Comparison of ENCODE assay signal across 16 cellular contexts in the genomic region with DNA sequence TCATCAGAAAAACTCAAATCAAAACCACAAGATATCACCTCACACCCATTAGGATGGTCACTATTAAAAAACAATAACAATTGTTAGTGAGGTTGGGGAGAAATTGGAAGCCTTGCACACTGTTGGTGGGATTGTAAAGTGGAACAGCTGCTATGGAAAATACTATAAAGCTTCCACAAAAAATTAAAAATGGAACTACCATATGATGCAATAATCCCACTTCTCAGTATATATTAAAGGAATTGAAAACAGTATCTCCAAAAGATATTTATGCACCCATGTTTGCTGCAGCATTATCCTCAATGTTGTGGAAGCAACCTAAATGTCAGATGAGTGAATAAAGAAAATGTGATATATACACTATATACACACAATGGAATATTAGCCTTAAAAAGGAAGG. TPM values are rescaled to one million over a fixed set of nuclear protein-coding genes. Genes with fewer than 3 reads are reported as not detected.
DNase-seq lines count a peak whose midpoint lies in the region; ATAC-seq, FAIRE-seq and TF ChIP-seq lines count a peak whose summit lies in the region.
"Had no signal": no experiment of that assay in that cellular context is flagged by ENCODE, and none has a peak within 500 bp of the region (broad histone marks: within the 10 kb centered on the region; RNA-seq: fewer than 3 reads in every experiment).

No MANE protein-coding gene starts in this region.

- no peak for TF ChIP-seq EP300 in H1 (IDR thresholded peaks at IDR 0.05; ENCODE audit: borderline replicate concordance in 1 of 2, low read depth in 2 of 2, low read length in 2 of 2)

- no peak overlapping the region for H3K56ac ChIP-seq in IMR-90 (ENCODE audit: extremely low read depth, insufficient read depth, low read length)
- no peak overlapping the region for H3K56ac ChIP-seq in H1 (replicated peaks; ENCODE audit: insufficient read length, low read depth, low read length)

- no peak overlapping the region for H3K4ac ChIP-seq in IMR-90 (ENCODE audit: low read depth, low read length)
- H3K4ac ChIP-seq in H1 (replicated peaks; ENCODE audit: insufficient read length, low read depth, low read length): no peak overlapping the region

- no peak overlapping the region for H4K91ac ChIP-seq in IMR-90 (ENCODE audit: insufficient read depth, low read depth, low read length)
- H4K91ac ChIP-seq in H1 (replicated peaks; ENCODE audit: insufficient read length, low read length): no peak overlapping the region

- no peaks in the 10 kb centered on the region for H3K79me2 ChIP-seq in H1 (ENCODE audit: control insufficient read depth in 1 of 2, insufficient read depth in 2 of 2, low read length in 2 of 2)

- H3K4me3 ChIP-seq in IMR-90 (ENCODE audit: insufficient read depth, low read depth, low read length): no peak overlapping the region
- no peak overlapping the region for H3K4me3 ChIP-seq in Panc1 (ENCODE audit: low read depth in 2 of 2, low read length in 2 of 2)
- no peak overlapping the region for H3K4me3 ChIP-seq in H1 (ENCODE audit: extremely low read depth in 1 of 4, insufficient read depth in 2 of 4, low read depth in 3 of 4, low read length in 4 of 4)
- H3K4me3 ChIP-seq: GM12878, HAP-1 had no signal

- no peak overlapping the region for H2AFZ ChIP-seq in IMR-90 (replicated peaks; ENCODE audit: low read length, poor library complexity)
- H2AFZ ChIP-seq in H1 (ENCODE audit: low read length): no peak overlapping the region

- peak; percentile 52 for DNase-seq in CD1c-positive myeloid dendritic cell (ENCODE audit: extremely low spot score)
- DNase-seq in IMR-90: no peak
- no peak for DNase-seq in Panc1 (ENCODE audit: low read depth, low spot score)
- no peak for DNase-seq in H1 (ENCODE audit: low read depth in 1 of 2, low spot score in 2 of 2)
- DNase-seq in activated CD4-positive, CD25-positive, alpha-beta regulatory T cell treated with anti-CD3 and anti-CD28 coated beads, Interleukin-2, amount 50 U/mL, for 72 hours: no peak
- no peak for DNase-seq in stimulated activated naive CD8-positive, alpha-beta T cell treated with anti-CD3 and anti-CD28 coated beads, Interleukin-15, Interleukin-2, amounts not matched to agents 100 U/mL and 50 U/mL, for 24 hours
- DNase-seq: AML-193; CD4-positive, alpha-beta memory T cell; DND-41; EL had no signal

- H3K36me3 ChIP-seq in IMR-90 (ENCODE audit: control insufficient read depth, insufficient read depth, low read length) (no peaks in the 10 kb centered on the region), Panc1 (ENCODE audit: control insufficient read depth, insufficient read depth, low read length) (no peaks in the 10 kb centered on the region), H1 (ENCODE audit: control insufficient read depth in 2 of 4, insufficient read depth in 4 of 4, low read length in 3 of 4) (no peaks in the 10 kb centered on the region)
- H3K36me3 ChIP-seq: HAP-1 had no signal

- H4K5ac ChIP-seq in IMR-90 (ENCODE audit: low read depth, low read length) (no peak overlapping the region), H1 (ENCODE audit: insufficient read length, low read depth, low read length) (no peak overlapping the region)

- H2BK15ac ChIP-seq in IMR-90 (ENCODE audit: low read depth, low read length) (no peak overlapping the region), H1 (ENCODE audit: low read length) (no peak overlapping the region)

- peaks cover 9% of the 10 kb centered on the region; the same call in 1 of the 2 replicates for H3K27me3 ChIP-seq in IMR-90 (ENCODE audit: control insufficient read depth, insufficient read depth, low read length)
- no peaks in the 10 kb centered on the region for H3K27me3 ChIP-seq in Panc1 (ENCODE audit: control insufficient read depth, insufficient read depth, low read length)
- H3K27me3 ChIP-seq in H1 (replicated peaks in 1 of 4; ENCODE audit: control insufficient read depth in 3 of 4, extremely low read depth in 1 of 4, insufficient read depth in 3 of 4, low read length in 3 of 4): no peaks in the 10 kb centered on the region

- H3K79me1 ChIP-seq in IMR-90 (ENCODE audit: low read depth in 1 of 2, low read length in 2 of 2): no peaks in the 10 kb centered on the region
- H3K79me1 ChIP-seq in H1 (ENCODE audit: low read depth, low read length): no peaks in the 10 kb centered on the region

- H4K20me1 ChIP-seq in IMR-90 (ENCODE audit: insufficient read depth, low read length): no peaks in the 10 kb centered on the region
- H4K20me1 ChIP-seq in H1 (replicated peaks in 1 of 2; ENCODE audit: control insufficient read depth in 1 of 2, insufficient read depth in 2 of 2, low read length in 2 of 2): no peaks in the 10 kb centered on the region

- dilution Hi-C loops in IMR-90 (cut with HindIII; ENCODE audit: low sequenced_read_pairs, unreplicated experiment): no loop called here

- H2BK12ac ChIP-seq in H1 (ENCODE audit: low read depth, low read length): no peak overlapping the region

- CTCF ChIA-PET in IMR-90 (lab: Yijun Ruan, JAX): no interaction called here
- CTCF ChIA-PET in Panc1 (lab: Charles Lee): no interaction called here
- CTCF ChIA-PET in H1 (lab: Charles Lee; ENCODE audit: partially characterized antibody): no interaction called here

- intact Hi-C loops in IMR-90 (cut with micrococcal nuclease): no loop called here
- intact Hi-C loops in Panc1 (cut with micrococcal nuclease; ENCODE audit: unreplicated experiment): no loop called here

- no peak overlapping the region for H2AK5ac ChIP-seq in IMR-90 (ENCODE audit: low read depth, low read length)
- no peak overlapping the region for H2AK5ac ChIP-seq in H1 (ENCODE audit: low read depth, low read length)

- in situ Hi-C loops in IMR-90 (cut with MboI; ENCODE audit: low sequenced_read_pairs) (no loop called here), Panc1 (cut with HindIII; ENCODE audit: low pct_unique_long_range_greater_than_20kb, low sequenced_read_pairs) (no loop called here)

- H2AK9ac ChIP-seq in IMR-90 (replicated peaks; ENCODE audit: low read depth, low read length, poor library complexity): no peak overlapping the region

- BruUV-seq in IMR-90 (replicated peaks; lab: Mats Ljungman, UMichigan) (no TSS peak), Panc1 (replicated peaks; lab: Mats Ljungman, UMichigan) (no TSS peak)

- H3K14ac ChIP-seq in IMR-90 (replicated peaks; ENCODE audit: low read depth, low read length) (no peak overlapping the region), H1 (ENCODE audit: insufficient read length) (no peak overlapping the region)

- no peak overlapping the region for H2BK5ac ChIP-seq in IMR-90 (ENCODE audit: low read depth, low read length, poor library complexity, severe bottlenecking)
- H2BK5ac ChIP-seq in H1 (ENCODE audit: low read depth, low read length): no peak overlapping the region

- H2BK20ac ChIP-seq in IMR-90 (ENCODE audit: low read depth, low read length): no peak overlapping the region
- no peak overlapping the region for H2BK20ac ChIP-seq in H1 (ENCODE audit: low read length)

- H3K18ac ChIP-seq in IMR-90 (ENCODE audit: low read depth, low read length): no peak overlapping the region
- no peak overlapping the region for H3K18ac ChIP-seq in H1 (ENCODE audit: extremely low read depth, low read length)

- no peaks in the 10 kb centered on the region for H3K9me1 ChIP-seq in IMR-90 (ENCODE audit: insufficient read depth, low read length)

- H3K23ac ChIP-seq in IMR-90 (ENCODE audit: low read depth, low read length): no peak overlapping the region
- no peak overlapping the region for H3K23ac ChIP-seq in H1 (ENCODE audit: insufficient read length)

- H3K27ac ChIP-seq in IMR-90 (ENCODE audit: insufficient read depth, low read length): no peak overlapping the region
- H3K27ac ChIP-seq in Panc1 (ENCODE audit: low read length): 0 out of 2 replicates have a peak overlapping the region, but pooled peaks have one; percentile 64
- H3K27ac ChIP-seq in H1 (ENCODE audit: low read depth, low read length): no peak overlapping the region
- H3K27ac ChIP-seq: C4-2B had no signal

- no peak for FAIRE-seq in H1 (lab: Jason Lieb, UNC)
- FAIRE-seq: GM12878 had no signal

- TF ChIP-seq CTCF in IMR-90 (conservative IDR thresholded peaks at IDR 0.05; ENCODE audit: low read depth, low read length) (no peak), Panc1 (IDR thresholded peaks at IDR 0.05) (no peak), H1 (IDR thresholded peaks at IDR 0.05; ENCODE audit: control extremely low read depth in 1 of 3, insufficient read depth in 1 of 3, low read depth in 1 of 3, low read length in 3 of 3) (no peak)

- H4K8ac ChIP-seq in IMR-90 (ENCODE audit: low read depth in 2 of 2, low read length in 2 of 2) (no peak overlapping the region), H1 (ENCODE audit: extremely low read depth, insufficient read depth, low read length) (no peak overlapping the region)

- H3K23me2 ChIP-seq in H1 (ENCODE audit: low read depth, low read length): no peaks in the 10 kb centered on the region

- H2BK120ac ChIP-seq in IMR-90 (ENCODE audit: low read depth, low read length) (no peak overlapping the region), H1 (replicated peaks; ENCODE audit: low read depth, low read length) (no peak overlapping the region)

- TF ChIP-seq RAD21 in IMR-90 (IDR thresholded peaks at IDR 0.05; ENCODE audit: low read length): no peak
- TF ChIP-seq RAD21 in H1 (IDR thresholded peaks at IDR 0.05 in 1 of 2, conservative IDR thresholded peaks at IDR 0.05 in 1 of 2; ENCODE audit: low read depth in 2 of 2, low read length in 2 of 2): no peak

- H3K4me1 ChIP-seq in IMR-90 (ENCODE audit: control insufficient read depth, insufficient read depth, low read length) (peaks cover 6% of the 10 kb centered on the region), Panc1 (ENCODE audit: control insufficient read depth, insufficient read depth, low read length) (peaks cover 31% of the 10 kb centered on the region), H1 (replicated peaks in 1 of 4; ENCODE audit: control insufficient read depth in 3 of 4, insufficient read depth in 4 of 4, low read length in 3 of 4) (no peaks in the 10 kb centered on the region; a peak in 1 of 7 replicates)
- H3K4me1 ChIP-seq: HAP-1 had no signal

- no peak overlapping the region for H3K9ac ChIP-seq in IMR-90 (ENCODE audit: low read depth, low read length)
- H3K9ac ChIP-seq in H1 (replicated peaks in 1 of 4; ENCODE audit: extremely low read depth in 1 of 4, low read depth in 3 of 4, low read length in 3 of 4): no peak overlapping the region

- TF ChIP-seq POLR2A in IMR-90 (IDR thresholded peaks at IDR 0.05; ENCODE audit: low read depth, low read length) (no peak), H1 (IDR thresholded peaks at IDR 0.05; ENCODE audit: control extremely low read depth in 1 of 2, low read depth in 2 of 2, low read length in 2 of 2) (no peak)

- H3K4me2 ChIP-seq in IMR-90 (ENCODE audit: low read depth, low read length) (no peak overlapping the region), H1 (ENCODE audit: insufficient read depth in 1 of 2, low read depth in 2 of 2, low read length in 2 of 2) (no peak overlapping the region)

- POLR2A ChIA-PET in IMR-90 (lab: Charles Lee; ENCODE audit: unreplicated experiment) (no interaction called here), Panc1 (lab: Charles Lee) (no interaction called here), H1 (lab: Charles Lee; ENCODE audit: partially characterized antibody) (no interaction called here)

- H3K9me3 ChIP-seq in IMR-90 (ENCODE audit: control insufficient read depth, insufficient read depth, low read length): no peaks in the 10 kb centered on the region
- H3K9me3 ChIP-seq in Panc1 (ENCODE audit: control insufficient read depth, insufficient read depth, low read depth, low read length): no peaks in the 10 kb centered on the region
- no peaks in the 10 kb centered on the region for H3K9me3 ChIP-seq in H1 (ENCODE audit: insufficient read depth in 2 of 2, low read depth in 1 of 2, low read length in 1 of 2)
- H3K9me3 ChIP-seq: HAP-1 had no signal

- ATAC-seq in IMR-90 (ENCODE audit: low read depth) (no peak), Panc1 (no peak), GM21786 (IDR thresholded peaks at IDR 0.05; ENCODE audit: unreplicated experiment) (no peak)
- ATAC-seq in stimulated activated naive CD8-positive, alpha-beta T cell treated with anti-CD3 and anti-CD28 coated beads, Interleukin-15, Interleukin-2, amounts not matched to agents 100 U/mL and 50 U/mL, for 24 hours: no peak
- ATAC-seq: GM12878 had no signal

RNA-seq across cellular contexts. Expression of gene ADRA1B, which starts 14.5 kb away (rescaled TPM):
- total RNA-seq in IMR-90 (2012; rRNA removed) (0.18 and 0.56 TPM in 2 replicates), Panc1 (2021; ENCODE audit: unreplicated experiment) (8.3 TPM)
- polyA plus RNA-seq in IMR-90 (2012; rRNA removed) (1.5 and 1.6 TPM in 2 replicates), H1 (2011; rRNA removed) (0.08 TPM in 1 of 2 replicates, not detected in the other)
- 0.76 and 1.5 TPM in 2 replicates for polyA plus RNA-seq in IMR-90 (2012; cell fraction: cytosol; rRNA removed)
- polyA plus RNA-seq in IMR-90 (2012; cell fraction: nucleus; rRNA removed; ENCODE audit: low replicate concordance): 0.54 and 1.4 TPM in 2 replicates
- 13.6 TPM for polyA plus RNA-seq in Panc1 (2012; ENCODE audit: insufficient read length)
- not detected in 2 replicates for total RNA-seq in H1 (2021; fragmentation: NEBNext Ultra II Directional; extraction: Animal tissue kit (Norgen Biotek cat#: 25700))
- polyA plus RNA-seq in H1 (2011; cell fraction: cytosol; rRNA removed): not detected
- polyA plus RNA-seq in H1 (2011; cell fraction: nucleus; rRNA removed): 0.04 TPM
- polyA plus RNA-seq in H1 (2012, experiment 1 of 2): not detected in 4 replicates
- not detected for polyA plus RNA-seq in H1 (2012, experiment 2 of 2)
- not detected for polyA plus RNA-seq in H1 (2013, experiment 1 of 2)
- 0.11 TPM for polyA plus RNA-seq in H1 (2013, experiment 2 of 2)
- 0.09 and 0.22 TPM in 2 replicates for polyA minus RNA-seq in H1 (2011; rRNA and poly(A)+ RNA removed)
- not detected for polyA minus RNA-seq in H1 (2011; cell fraction: cytosol; rRNA and poly(A)+ RNA removed)
- not detected for polyA minus RNA-seq in H1 (2011; cell fraction: nucleus; rRNA and poly(A)+ RNA removed)
- total RNA-seq: CD4-positive, alpha-beta memory T cell; GM12878; H4; HT-29 had no signal
- polyA plus RNA-seq: CD4-positive, alpha-beta memory T cell had no signal
